ENCODE assay signal across 19 cellular contexts in the genomic region with DNA sequence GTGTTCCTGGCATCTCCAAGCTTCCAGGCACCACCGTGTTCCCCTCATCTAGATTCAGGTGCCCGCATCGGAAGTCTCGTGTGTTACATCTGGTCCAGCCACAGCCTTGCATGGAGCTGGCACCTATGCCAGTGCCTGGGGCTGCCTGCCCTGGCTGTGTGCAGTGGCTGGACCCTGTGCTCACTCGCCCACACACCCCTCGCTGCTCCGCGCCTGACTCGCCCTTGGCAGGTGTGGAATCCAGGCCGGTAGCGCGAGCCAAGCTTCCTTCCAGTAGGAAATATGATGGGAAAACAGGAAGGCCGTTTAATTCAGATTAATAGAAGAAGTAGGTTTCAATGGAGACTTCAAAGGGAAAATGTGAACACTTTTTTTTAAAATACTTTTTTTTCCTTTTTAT.
A peak's percentile ranks its signal among the peaks of the same experiment; 100 is the strongest.
DNase-seq lines count a peak whose midpoint lies in the region; ATAC-seq and TF ChIP-seq lines count a peak whose summit lies in the region.
"Had no signal": no experiment of that assay in that cellular context is flagged by ENCODE, and none has a peak within 500 bp of the region (broad histone marks: within the 10 kb centered on the region; RNA-seq: fewer than 3 reads in every experiment).

No MANE protein-coding gene starts in this region.

- CTCF ChIA-PET in naive thymus-derived CD4-positive, alpha-beta T cell (lab: Charles Lee): interaction anchor here (0.6 to 1.1 kb wide), 4 partner anchors 8 to 311 kb away, joined by 3 to 7 read pairs (median 4); no protein-coding TSS in a partner anchor

- no peak for TF ChIP-seq CTCF in RWPE2 (IDR thresholded peaks at IDR 0.05; ENCODE audit: poor library complexity, severe bottlenecking)
- TF ChIP-seq CTCF in endodermal cell (conservative IDR thresholded peaks at IDR 0.05): no peak
- TF ChIP-seq CTCF in left ventricle myocardium inferior (IDR thresholded peaks at IDR 0.05; ENCODE audit: borderline replicate concordance): no peak

- DNase-seq in DMS53 (lab: John Stamatoyannopoulos, UW): peak; percentile 42
- peak; percentile 62 for DNase-seq in RWPE2 (ENCODE audit: low spot score)
- DNase-seq in endodermal cell: no peak
- no peak for DNase-seq in naive thymus-derived CD4-positive, alpha-beta T cell
- no peak for DNase-seq in NCI-H2196 treated with DMSO at 0.1 percent for 48 hours (lab: John Stamatoyannopoulos, UW; ENCODE audit: unreplicated experiment)
- no peak for DNase-seq in medulla oblongata (ENCODE audit: extremely low spot score)
- no peak for DNase-seq in left ventricle myocardium inferior
- DNase-seq in activated naive CD4-positive, alpha-beta T cell treated with anti-CD3 and anti-CD28 coated beads, Interleukin-2, amount 50 U/mL, for 16 hours: no peak
- DNase-seq: activated CD8-positive, alpha-beta memory T cell treated with anti-CD3 and anti-CD28 coated beads, Interleukin-2, amount 50 U/mL, for 4 hours; left ventricle myocardium superior; NCI-H2081 treated with DMSO at 0.1 percent for 48 hours; nucleus accumbens; stimulated activated CD4-positive, alpha-beta T cell treated with anti-CD3 and anti-CD28 coated beads, Interleukin-2, amount 100 ng/mL, for 24 hours; stimulated activated naive B cell treated with anti-CD40 and anti-IgM and Interleukin-4, amounts not matched to agents 10 μg/mL and 1 μg/mL and 100 μg/mL, for 72 hours; T-helper 2 cell had no signal

- intact Hi-C loops in naive thymus-derived CD4-positive, alpha-beta T cell (cut with micrococcal nuclease): no loop called here
- intact Hi-C loops in left ventricle myocardium inferior (cut with micrococcal nuclease): no loop called here

- peak overlapping the region; percentile 32 for H3K27ac ChIP-seq in RWPE2 (ENCODE audit: poor library complexity, severe bottlenecking)
- no peak overlapping the region for H3K27ac ChIP-seq in endodermal cell (ENCODE audit: low read depth, low read length)
- H3K27ac ChIP-seq in naive thymus-derived CD4-positive, alpha-beta T cell (ENCODE audit: low read depth, low read length): no peak overlapping the region
- no peak overlapping the region for H3K27ac ChIP-seq in left ventricle myocardium inferior (replicated peaks)
- H3K27ac ChIP-seq: body of pancreas, SK-N-MC had no signal

- POLR2A ChIA-PET in naive thymus-derived CD4-positive, alpha-beta T cell (lab: Charles Lee): no interaction called here

- peak; percentile 65 for ATAC-seq in RWPE2 (ENCODE audit: low read depth)
- ATAC-seq in naive thymus-derived CD4-positive, alpha-beta T cell: no peak
- ATAC-seq: activated naive CD8-positive, alpha-beta T cell treated with anti-CD3 and anti-CD28 coated beads, Interleukin-2, amount 50 U/mL, for 24 hours; activated T-helper 17 cell treated with anti-CD3 and anti-CD28 coated beads, Interleukin-2, amount 50 U/mL, for 72 hours; body of pancreas; left ventricle myocardium superior; stimulated activated naive B cell treated with anti-CD40 and anti-IgM and Interleukin-4, amounts not matched to agents 10 μg/mL and 1 μg/mL and 100 μg/mL, for 72 hours had no signal

- no peak overlapping the region for H3K9ac ChIP-seq in endodermal cell (ENCODE audit: extremely low read depth, low read length, poor library complexity, severe bottlenecking)

- H3K36me3 ChIP-seq in RWPE2 (ENCODE audit: low read depth): no peaks in the 10 kb centered on the region
- peaks cover 5% of the 10 kb centered on the region for H3K36me3 ChIP-seq in endodermal cell (ENCODE audit: control insufficient read depth, insufficient read depth, low read length)
- H3K36me3 ChIP-seq in naive thymus-derived CD4-positive, alpha-beta T cell (ENCODE audit: control insufficient read depth in 2 of 3, insufficient read depth in 3 of 3, low read length in 3 of 3): no peaks in the 10 kb centered on the region
- H3K36me3 ChIP-seq in left ventricle myocardium inferior: no peaks in the 10 kb centered on the region

- peak overlapping the region; percentile 36 for H3K27ac Mint-ChIP-seq in endodermal cell
- peak overlapping the region in 5 of 9 donors; percentile 0 to 78 (median 36) for H3K27ac Mint-ChIP-seq in naive thymus-derived CD4-positive, alpha-beta T cell
- H3K27ac Mint-ChIP-seq: activated naive CD8-positive, alpha-beta T cell treated with anti-CD3 and anti-CD28 coated beads, Interleukin-2, amount 50 U/mL, for 24 hours; activated T-helper 17 cell treated with anti-CD3 and anti-CD28 coated beads, Interleukin-2, amount 50 U/mL, for 72 hours; stimulated activated naive B cell treated with anti-CD40 and anti-IgM and Interleukin-4, amounts not matched to agents 10 μg/mL and 1 μg/mL and 100 μg/mL, for 72 hours had no signal

- H3K4me3 Mint-ChIP-seq in endodermal cell: no peak overlapping the region
- peak overlapping the region in 3 of 10 donors; percentile 40 to 50 (median 46) for H3K4me3 Mint-ChIP-seq in naive thymus-derived CD4-positive, alpha-beta T cell
- H3K4me3 Mint-ChIP-seq: activated naive CD8-positive, alpha-beta T cell treated with anti-CD3 and anti-CD28 coated beads, Interleukin-2, amount 50 U/mL, for 24 hours; activated T-helper 17 cell treated with anti-CD3 and anti-CD28 coated beads, Interleukin-2, amount 50 U/mL, for 72 hours; stimulated activated naive B cell treated with anti-CD40 and anti-IgM and Interleukin-4, amounts not matched to agents 10 μg/mL and 1 μg/mL and 100 μg/mL, for 72 hours had no signal

- peaks cover 18% of the 10 kb centered on the region for H3K4me1 Mint-ChIP-seq in endodermal cell
- peaks cover 13 to 87% (median 74%) of the 10 kb centered on the region in 7 donors for H3K4me1 Mint-ChIP-seq in naive thymus-derived CD4-positive, alpha-beta T cell

- H3K9me3 ChIP-seq in RWPE2 (ENCODE audit: severe bottlenecking) (no peaks in the 10 kb centered on the region), endodermal cell (ENCODE audit: control insufficient read depth, low read length) (peaks cover 15% of the 10 kb centered on the region), left ventricle myocardium inferior (replicated peaks) (no peaks in the 10 kb centered on the region)
- no peaks in the 10 kb centered on the region for H3K9me3 ChIP-seq in naive thymus-derived CD4-positive, alpha-beta T cell (ENCODE audit: control insufficient read depth in 2 of 3, low read length in 3 of 3)
- H3K9me3 ChIP-seq: body of pancreas had no signal

- WGBS in endodermal cell (ENCODE audit: insufficient coverage in 1 of 2, insufficient read length in 1 of 2), 2 experiments: 92 to 96% methylated on average over 6 to 13 of the region's 13 CpGs

- H3K27me3 ChIP-seq in RWPE2 (ENCODE audit: insufficient read depth, poor library complexity, severe bottlenecking) (no peaks in the 10 kb centered on the region), endodermal cell (ENCODE audit: control insufficient read depth, insufficient read depth, low read length, poor library complexity, severe bottlenecking) (no peaks in the 10 kb centered on the region), left ventricle myocardium inferior (ENCODE audit: low read depth) (no peaks in the 10 kb centered on the region)
- H3K27me3 ChIP-seq in naive thymus-derived CD4-positive, alpha-beta T cell (ENCODE audit: control insufficient read depth in 2 of 2, insufficient read depth in 2 of 2, low read length in 2 of 2): no peaks in the 10 kb centered on the region
- H3K27me3 ChIP-seq: body of pancreas had no signal

- H3K4me3 ChIP-seq in RWPE2 (ENCODE audit: severe bottlenecking): no peak overlapping the region
- H3K4me3 ChIP-seq in endodermal cell (ENCODE audit: low read length): no peak overlapping the region
- H3K4me3 ChIP-seq in naive thymus-derived CD4-positive, alpha-beta T cell (ENCODE audit: low read length): no peak overlapping the region
- no peak overlapping the region for H3K4me3 ChIP-seq in left ventricle myocardium inferior
- H3K4me3 ChIP-seq: body of pancreas, SK-N-MC had no signal

- H3K27me3 Mint-ChIP-seq in endodermal cell (ENCODE audit: insufficient read depth): no peaks in the 10 kb centered on the region
- H3K27me3 Mint-ChIP-seq in naive thymus-derived CD4-positive, alpha-beta T cell: no peaks in the 10 kb centered on the region
- H3K27me3 Mint-ChIP-seq: activated naive CD8-positive, alpha-beta T cell treated with anti-CD3 and anti-CD28 coated beads, Interleukin-2, amount 50 U/mL, for 24 hours; activated T-helper 17 cell treated with anti-CD3 and anti-CD28 coated beads, Interleukin-2, amount 50 U/mL, for 72 hours; stimulated activated naive B cell treated with anti-CD40 and anti-IgM and Interleukin-4, amounts not matched to agents 10 μg/mL and 1 μg/mL and 100 μg/mL, for 72 hours had no signal

- peaks cover 17% of the 10 kb centered on the region for H3K36me3 Mint-ChIP-seq in endodermal cell (ENCODE audit: low read depth)
- peaks cover 0 to 26% (median 10%) of the 10 kb centered on the region in 5 donors for H3K36me3 Mint-ChIP-seq in naive thymus-derived CD4-positive, alpha-beta T cell

- peaks cover 15% of the 10 kb centered on the region for H3K9me3 Mint-ChIP-seq in endodermal cell
- no peaks in the 10 kb centered on the region for H3K9me3 Mint-ChIP-seq in naive thymus-derived CD4-positive, alpha-beta T cell
- H3K9me3 Mint-ChIP-seq: activated naive CD8-positive, alpha-beta T cell treated with anti-CD3 and anti-CD28 coated beads, Interleukin-2, amount 50 U/mL, for 24 hours; activated T-helper 17 cell treated with anti-CD3 and anti-CD28 coated beads, Interleukin-2, amount 50 U/mL, for 72 hours; stimulated activated naive B cell treated with anti-CD40 and anti-IgM and Interleukin-4, amounts not matched to agents 10 μg/mL and 1 μg/mL and 100 μg/mL, for 72 hours had no signal

- H3K4me1 ChIP-seq in RWPE2 (ENCODE audit: insufficient read depth, poor library complexity, severe bottlenecking) (peaks cover 14% of the 10 kb centered on the region), endodermal cell (ENCODE audit: control insufficient read depth, insufficient read depth, low read length) (no peaks in the 10 kb centered on the region), left ventricle myocardium inferior (peaks cover 17% of the 10 kb centered on the region)
- peaks cover 0 to 8% of the 10 kb centered on the region in 2 donors for H3K4me1 ChIP-seq in naive thymus-derived CD4-positive, alpha-beta T cell (ENCODE audit: control insufficient read depth in 2 of 2, insufficient read depth in 2 of 2, low read length in 2 of 2)

Comparison
In these comparisons a context has a peak if more than half of its experiments do, and no peak if none do; other contexts are left out.
1. DNase-seq: peak in DMS53 (single experiment) and RWPE2 (single experiment); none in endodermal cell (single experiment), naive thymus-derived CD4-positive, alpha-beta T cell (0 of 9), NCI-H2196 treated with DMSO at 0.1 percent for 48 hours (single experiment), medulla oblongata (single experiment), left ventricle myocardium inferior (single experiment) and activated naive CD4-positive, alpha-beta T cell treated with anti-CD3 and anti-CD28 coated beads, Interleukin-2, amount 50 U/mL, for 16 hours (single experiment).